ENCODE assay signal across 23 cellular contexts in the genomic region with DNA sequence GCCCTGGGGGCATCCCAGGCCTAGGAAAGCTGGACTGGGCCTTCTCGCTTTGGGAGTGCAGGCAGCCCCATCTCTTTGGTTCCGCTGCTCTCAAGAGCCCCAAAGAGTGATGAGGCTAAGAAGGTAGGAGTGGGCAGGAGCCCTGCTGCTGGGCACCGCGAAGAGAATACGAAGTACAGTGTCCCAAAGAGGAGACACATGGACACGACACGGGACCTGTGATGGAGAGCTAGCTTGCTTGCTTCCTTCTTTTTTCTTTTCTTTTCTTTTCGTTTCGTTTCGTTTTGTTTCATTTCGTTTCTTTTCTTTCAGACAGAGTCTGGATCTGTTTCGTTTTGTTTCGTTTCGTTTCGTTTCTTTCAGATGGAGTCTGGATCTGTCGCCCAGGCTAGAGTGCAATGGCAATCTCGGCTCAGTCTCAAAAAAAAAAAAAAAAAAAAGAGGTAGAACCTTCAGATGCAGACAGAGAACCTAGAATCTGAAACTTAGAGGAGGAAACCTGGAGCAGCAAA. TPM values are rescaled to one million over a fixed set of nuclear protein-coding genes. Genes with fewer than 3 reads are reported as not detected.
DNase-seq lines count a peak whose midpoint lies in the region; ATAC-seq and TF ChIP-seq lines count a peak whose summit lies in the region.
"Had no signal": no experiment of that assay in that cellular context is flagged by ENCODE, and none has a peak within 500 bp of the region (broad histone marks: within the 10 kb centered on the region; RNA-seq: fewer than 3 reads in every experiment).

No MANE protein-coding gene starts in this region.

- H3K27ac ChIP-seq in left ventricle myocardium inferior (replicated peaks), result peak overlapping the region; percentile 89
- no peak overlapping the region for H3K27ac ChIP-seq in right cardiac atrium (ENCODE audit: low read length)
- H3K27ac ChIP-seq in cingulate gyrus (ENCODE audit: low read depth, low read length), result peak overlapping the region; percentile 100
- H3K27ac ChIP-seq: hepatocyte, pancreas had no signal

- no peaks in the 10 kb centered on the region for H3K36me3 ChIP-seq in left ventricle myocardium inferior
- H3K36me3 ChIP-seq: pancreas had no signal

- 88% methylated on average over 17 of the region's 17 CpGs for WGBS in right cardiac atrium

- no peak overlapping the region for H3K4me3 Mint-ChIP-seq in progenitor cell of endocrine pancreas (ENCODE audit: low read depth)
- H3K4me3 Mint-ChIP-seq: naive thymus-derived CD4-positive, alpha-beta T cell had no signal

- intact Hi-C loops in left ventricle myocardium inferior (cut with micrococcal nuclease) (no loop called here), right cardiac atrium (cut with DNase I) (no loop called here)

- peak overlapping the region; percentile 43 for H3K27ac Mint-ChIP-seq in progenitor cell of endocrine pancreas

- DNase-seq in left ventricle myocardium inferior (no peak), right cardiac atrium (no peak), progenitor cell of endocrine pancreas (ENCODE audit: low spot score, unreplicated experiment) (no peak), HPDE6-E6E7 (ENCODE audit: extremely low spot score) (no peak), middle frontal gyrus (ENCODE audit: extremely low spot score, low spot score) (no peak)
- DNase-seq: activated CD4-positive, alpha-beta T cell treated with anti-CD3 and anti-CD28 coated beads, Interleukin-2, amount 50 U/mL, for 4 hours; activated gamma-delta T cell treated with Interleukin-2 at 50 U/mL for 16 hours; activated T-cell treated with anti-CD3 and anti-CD28 coated beads for 4 hours; Calu3; GOT3; KBM-7; naive thymus-derived CD4-positive, alpha-beta T cell; NCI-H187; NCI-H748 treated with DMSO at 0.1 percent for 48 hours; SHP77 treated with DMSO at 0.1 percent for 48 hours; stimulated activated naive CD4-positive, alpha-beta T cell had no signal

- no peaks in the 10 kb centered on the region for H3K36me3 Mint-ChIP-seq in progenitor cell of endocrine pancreas (ENCODE audit: insufficient read depth)
- H3K36me3 Mint-ChIP-seq: naive thymus-derived CD4-positive, alpha-beta T cell had no signal

- no peaks in the 10 kb centered on the region for H3K27me3 Mint-ChIP-seq in progenitor cell of endocrine pancreas

- TF ChIP-seq CTCF in left ventricle myocardium inferior (IDR thresholded peaks at IDR 0.05; ENCODE audit: borderline replicate concordance), result no peak
- TF ChIP-seq CTCF in progenitor cell of endocrine pancreas (IDR thresholded peaks at IDR 0.05; ENCODE audit: unreplicated experiment), result no peak

- ATAC-seq in right cardiac atrium, result no peak
- ATAC-seq in GM21367 (IDR thresholded peaks at IDR 0.05; ENCODE audit: unreplicated experiment), result no peak
- no peak for ATAC-seq in HG02588 (IDR thresholded peaks at IDR 0.05; ENCODE audit: unreplicated experiment)
- ATAC-seq: naive thymus-derived CD4-positive, alpha-beta T cell; pancreas had no signal

- H3K4me1 ChIP-seq in left ventricle myocardium inferior, result peaks cover 96% of the 10 kb centered on the region
- H3K4me1 ChIP-seq in right cardiac atrium (ENCODE audit: control insufficient read depth, insufficient read depth, low read length), result peaks cover 27% of the 10 kb centered on the region

- no peaks in the 10 kb centered on the region for H3K9me3 Mint-ChIP-seq in progenitor cell of endocrine pancreas (ENCODE audit: low read depth)
- H3K9me3 Mint-ChIP-seq: naive thymus-derived CD4-positive, alpha-beta T cell had no signal

- H3K4me3 ChIP-seq in left ventricle myocardium inferior, result no peak overlapping the region
- H3K4me3 ChIP-seq in right cardiac atrium (ENCODE audit: low read length), result no peak overlapping the region
- H3K4me3 ChIP-seq: hepatocyte, pancreas had no signal

- peaks cover 28% of the 10 kb centered on the region for H3K4me1 Mint-ChIP-seq in progenitor cell of endocrine pancreas (ENCODE audit: low read depth)

- peaks cover 11% of the 10 kb centered on the region for H3K27me3 ChIP-seq in left ventricle myocardium inferior (ENCODE audit: low read depth)
- H3K27me3 ChIP-seq in right cardiac atrium (ENCODE audit: control insufficient read depth, insufficient read depth), result no peaks in the 10 kb centered on the region
- H3K27me3 ChIP-seq: hepatocyte, pancreas had no signal

- H3K9me3 ChIP-seq in left ventricle myocardium inferior (replicated peaks) (no peaks in the 10 kb centered on the region), right cardiac atrium (ENCODE audit: control insufficient read depth, low read length) (no peaks in the 10 kb centered on the region)
- H3K9me3 ChIP-seq: pancreas had no signal

RNA-seq across cellular contexts. Expression of a gene that starts 10.6 kb away (rescaled TPM):
- total RNA-seq in left ventricle myocardium inferior, result 3.2 TPM
- 10 to 100 TPM in 1 of 4 donors, 1 to 10 TPM in 3; 7.3 to 11.6 (median 9.6) TPM for total RNA-seq in right cardiac atrium
- 8.7 TPM for polyA plus RNA-seq in right cardiac atrium
- total RNA-seq in progenitor cell of endocrine pancreas, result 28.8 and 32.7 TPM in 2 replicates
- total RNA-seq: endothelial cell of umbilical vein, lung microvascular endothelial cell had no signal
- polyA plus RNA-seq: endothelial cell of umbilical vein; naive thymus-derived CD4-positive, alpha-beta T cell had no signal

RNA-seq across cellular contexts. Expression of a gene that starts 34.6 kb away (rescaled TPM):
- total RNA-seq in left ventricle myocardium inferior, result 15.5 TPM
- total RNA-seq in right cardiac atrium, result 10 to 100 TPM; 16.3 to 22.2 (median 18.7) TPM
- polyA plus RNA-seq in right cardiac atrium, result 9.0 TPM
- 30.5 and 32.4 TPM in 2 replicates for total RNA-seq in progenitor cell of endocrine pancreas

RNA-seq across cellular contexts. Expression of a gene that starts 52.9 kb away (rescaled TPM):
- 193 TPM for total RNA-seq in left ventricle myocardium inferior
- 100 to 1,000 TPM; 156 to 254 (median 177) TPM for total RNA-seq in right cardiac atrium
- polyA plus RNA-seq in right cardiac atrium, result 244 TPM
- 332 and 356 TPM in 2 replicates for total RNA-seq in progenitor cell of endocrine pancreas
